ENCODE assay signal across 7 cellular contexts in genomic region chr3:173111321-173111720, GRCh38. TPM values are rescaled to one million over a fixed set of nuclear protein-coding genes. Genes with fewer than 3 reads are reported as not detected.
"Had no signal": no experiment of that assay in that cellular context is flagged by ENCODE, and none has a peak within 500 bp of the region (broad histone marks: within the 10 kb centered on the region; RNA-seq: fewer than 3 reads in every experiment).

No MANE protein-coding gene starts in this region.

- DNase-seq: GOT3, H9, HCEC 1CT, IMR-90, KG1 had no signal

- H3K9me3 Mint-ChIP-seq: H9 had no signal

- ATAC-seq: K562 had no signal

- H3K4me3 Mint-ChIP-seq: H9 had no signal

- H3K4me3 ChIP-seq: K562 had no signal

RNA-seq across cellular contexts. Expression of gene SPATA16, which starts 29.7 kb away (rescaled TPM):
- total RNA-seq: H9, HT-29, IMR-90, K562 had no signal
- polyA plus RNA-seq: IMR-90, K562 had no signal
